ENCODE assay signal across 21 cellular contexts in the genomic region with DNA sequence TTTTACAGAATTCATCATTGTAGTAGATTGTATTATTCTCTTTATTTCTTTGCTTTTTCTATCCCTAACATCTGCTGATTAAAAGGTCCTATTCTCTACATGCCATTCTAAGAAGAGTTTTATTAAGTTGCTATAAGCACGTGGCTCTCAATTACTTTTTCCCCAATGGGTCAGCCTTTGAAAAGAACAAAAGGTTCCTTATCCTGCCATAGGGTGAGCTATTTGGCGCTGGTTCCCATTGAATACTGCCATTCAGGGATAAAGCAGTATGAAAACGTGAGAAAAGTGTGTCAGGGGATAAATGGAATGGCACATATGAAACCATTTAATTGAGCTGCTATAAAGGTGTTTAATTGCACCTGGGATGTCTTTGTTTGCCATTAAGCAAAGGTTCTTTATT.
DNase-seq lines count a peak whose midpoint lies in the region; ATAC-seq and TF ChIP-seq lines count a peak whose summit lies in the region.
"Had no signal": no experiment of that assay in that cellular context is flagged by ENCODE, and none has a peak within 500 bp of the region (broad histone marks: within the 10 kb centered on the region; RNA-seq: fewer than 3 reads in every experiment).

No MANE protein-coding gene starts in this region.

- H3K4me1 Mint-ChIP-seq in CD4-positive, CD25-positive, alpha-beta regulatory T cell, result peaks cover 18 to 29% (median 23%) of the 10 kb centered on the region in 4 donors
- H3K4me1 Mint-ChIP-seq in T-helper 17 cell, result peaks cover 17% of the 10 kb centered on the region
- H3K4me1 Mint-ChIP-seq in stimulated activated naive B cell treated with anti-CD40 and anti-IgM and Interleukin-4, amounts not matched to agents 10 μg/mL and 1 μg/mL and 100 μg/mL, for 72 hours, result peaks cover 3 to 5% of the 10 kb centered on the region in 2 donors

- H3K27me3 ChIP-seq in CD4-positive, CD25-positive, alpha-beta regulatory T cell (ENCODE audit: control insufficient read depth, insufficient read depth, low read length), result no peaks in the 10 kb centered on the region
- H3K27me3 ChIP-seq in foreskin keratinocyte, result no peaks in the 10 kb centered on the region
- H3K27me3 ChIP-seq in effector memory CD4-positive, alpha-beta T cell (replicated peaks; ENCODE audit: control insufficient read depth, insufficient read depth, low read length, poor library complexity, severe bottlenecking), result no peaks in the 10 kb centered on the region
- H3K27me3 ChIP-seq: cardiac muscle cell, uterus had no signal

- peaks cover 26% of the 10 kb centered on the region for H3K4me1 ChIP-seq in CD4-positive, CD25-positive, alpha-beta regulatory T cell (ENCODE audit: control insufficient read depth, insufficient read depth, low read length, poor library complexity, severe bottlenecking)
- no peaks in the 10 kb centered on the region for H3K4me1 ChIP-seq in foreskin keratinocyte
- peaks cover 22% of the 10 kb centered on the region for H3K4me1 ChIP-seq in effector memory CD4-positive, alpha-beta T cell (ENCODE audit: control insufficient read depth, insufficient read depth, low read length, poor library complexity, severe bottlenecking)
- H3K4me1 ChIP-seq: uterus had no signal

- peaks cover 8% of the 10 kb centered on the region for H3K36me3 Mint-ChIP-seq in CD4-positive, CD25-positive, alpha-beta regulatory T cell
- H3K36me3 Mint-ChIP-seq in T-helper 17 cell (ENCODE audit: low read depth), result peaks cover 6% of the 10 kb centered on the region
- peaks cover 0 to 4% of the 10 kb centered on the region in 2 donors for H3K36me3 Mint-ChIP-seq in stimulated activated naive B cell treated with anti-CD40 and anti-IgM and Interleukin-4, amounts not matched to agents 10 μg/mL and 1 μg/mL and 100 μg/mL, for 72 hours

- H3K9me3 Mint-ChIP-seq in CD4-positive, CD25-positive, alpha-beta regulatory T cell, result no peaks in the 10 kb centered on the region
- H3K9me3 Mint-ChIP-seq in stimulated activated naive B cell treated with anti-CD40 and anti-IgM and Interleukin-4, amounts not matched to agents 10 μg/mL and 1 μg/mL and 100 μg/mL, for 72 hours, result no peaks in the 10 kb centered on the region
- H3K9me3 Mint-ChIP-seq: activated T-cell treated with anti-CD3 and anti-CD28 coated beads, Interleukin-2, amount 50 U/mL, for 24 hours had no signal

- ATAC-seq in CD4-positive, CD25-positive, alpha-beta regulatory T cell (ENCODE audit: low read depth in 2 of 2), result no peak
- ATAC-seq in T-helper 17 cell (no peak), foreskin keratinocyte (no peak), GM19397 (IDR thresholded peaks at IDR 0.05; ENCODE audit: unreplicated experiment) (no peak)
- ATAC-seq in stimulated activated naive B cell treated with anti-CD40 and anti-IgM and Interleukin-4, amounts not matched to agents 10 μg/mL and 1 μg/mL and 100 μg/mL, for 72 hours (replicated peaks), result no peak
- ATAC-seq: HCT116 had no signal

- H3K27me3 Mint-ChIP-seq in CD4-positive, CD25-positive, alpha-beta regulatory T cell, result no peaks in the 10 kb centered on the region
- H3K27me3 Mint-ChIP-seq in T-helper 17 cell, result no peaks in the 10 kb centered on the region
- no peaks in the 10 kb centered on the region for H3K27me3 Mint-ChIP-seq in stimulated activated naive B cell treated with anti-CD40 and anti-IgM and Interleukin-4, amounts not matched to agents 10 μg/mL and 1 μg/mL and 100 μg/mL, for 72 hours
- H3K27me3 Mint-ChIP-seq: activated T-cell treated with anti-CD3 and anti-CD28 coated beads, Interleukin-2, amount 50 U/mL, for 24 hours had no signal

- no peak overlapping the region for H3K4me3 ChIP-seq in CD4-positive, CD25-positive, alpha-beta regulatory T cell (ENCODE audit: low read depth, low read length)
- H3K4me3 ChIP-seq in GM12865 (ENCODE audit: low read depth, low read length), result peak overlapping the region; percentile 39; the same call in 1 of the 2 replicates
- H3K4me3 ChIP-seq in effector memory CD4-positive, alpha-beta T cell (ENCODE audit: insufficient read depth, low read depth, low read length, poor library complexity, severe bottlenecking), result no peak overlapping the region
- H3K4me3 ChIP-seq: cardiac muscle cell, lung, uterus had no signal

- H3K27ac ChIP-seq in CD4-positive, CD25-positive, alpha-beta regulatory T cell (ENCODE audit: insufficient read depth, low read length, poor library complexity, severe bottlenecking), result peak overlapping the region; percentile 29
- peak overlapping the region; percentile 75 for H3K27ac ChIP-seq in foreskin keratinocyte
- H3K27ac ChIP-seq in effector memory CD4-positive, alpha-beta T cell (ENCODE audit: insufficient read depth, low read length, poor library complexity, severe bottlenecking), result no peak overlapping the region
- H3K27ac ChIP-seq: cardiac muscle cell, RWPE1, uterus had no signal

- peaks cover 13% of the 10 kb centered on the region for H3K36me3 ChIP-seq in CD4-positive, CD25-positive, alpha-beta regulatory T cell (ENCODE audit: control insufficient read depth, insufficient read depth, low read length)
- no peaks in the 10 kb centered on the region for H3K36me3 ChIP-seq in effector memory CD4-positive, alpha-beta T cell (ENCODE audit: control insufficient read depth, insufficient read depth, low read length)
- H3K36me3 ChIP-seq: cardiac muscle cell, uterus had no signal

- TF ChIP-seq CTCF in GM12865 (IDR thresholded peaks at IDR 0.05; ENCODE audit: insufficient read depth, low read depth, low read length, missing control alignments) (no peak), foreskin keratinocyte (conservative IDR thresholded peaks at IDR 0.05) (no peak)

- peak overlapping the region in 1 of 3 donors; percentile 38 for H3K27ac Mint-ChIP-seq in CD4-positive, CD25-positive, alpha-beta regulatory T cell
- peak overlapping the region; percentile 92 for H3K27ac Mint-ChIP-seq in T-helper 17 cell
- H3K27ac Mint-ChIP-seq in stimulated activated naive B cell treated with anti-CD40 and anti-IgM and Interleukin-4, amounts not matched to agents 10 μg/mL and 1 μg/mL and 100 μg/mL, for 72 hours, result no peak overlapping the region

- DNase-seq in CD4-positive, CD25-positive, alpha-beta regulatory T cell, result no peak
- DNase-seq in GM12865 (ENCODE audit: low read depth) (no peak), T-helper 17 cell (no peak), foreskin keratinocyte (no peak), NCI-H2227 treated with DMSO at 0.1 percent for 48 hours (lab: John Stamatoyannopoulos, UW) (no peak)
- no peak for DNase-seq in stimulated activated naive B cell treated with anti-CD40 and anti-IgM and Interleukin-4, amounts not matched to agents 10 μg/mL and 1 μg/mL and 100 μg/mL, for 72 hours
- DNase-seq in effector memory CD4-positive, alpha-beta T cell, result no peak
- DNase-seq: activated CD4-positive, alpha-beta T cell treated with anti-CD3 and anti-CD28 coated beads, Interleukin-2, amount 50 U/mL, for 1 hour; activated T-cell treated with anti-CD3 and anti-CD28 coated beads, Interleukin-2, amount 50 U/mL, for 24 hours; EL; head of caudate nucleus; immature natural killer cell; NCI-H2107; NK-92 treated with Interleukin-12 subunit alpha and Interleukin-12 subunit beta, amount 100 ng/mL, for 24 hours; posterior cingulate gyrus; uterus had no signal

- no peaks in the 10 kb centered on the region for H3K9me3 ChIP-seq in CD4-positive, CD25-positive, alpha-beta regulatory T cell (ENCODE audit: control insufficient read depth in 2 of 2, low read length in 2 of 2)
- no peaks in the 10 kb centered on the region for H3K9me3 ChIP-seq in T-helper 17 cell (ENCODE audit: control insufficient read depth, low read length, poor library complexity, severe bottlenecking)
- H3K9me3 ChIP-seq in effector memory CD4-positive, alpha-beta T cell (ENCODE audit: control insufficient read depth, low read length), result no peaks in the 10 kb centered on the region
- H3K9me3 ChIP-seq: uterus had no signal

- H3K4me3 Mint-ChIP-seq in CD4-positive, CD25-positive, alpha-beta regulatory T cell, result peak overlapping the region in 1 of 4 donors; percentile 60
- H3K4me3 Mint-ChIP-seq in T-helper 17 cell, result peak overlapping the region; percentile 89
- no peak overlapping the region for H3K4me3 Mint-ChIP-seq in stimulated activated naive B cell treated with anti-CD40 and anti-IgM and Interleukin-4, amounts not matched to agents 10 μg/mL and 1 μg/mL and 100 μg/mL, for 72 hours
- H3K4me3 Mint-ChIP-seq: activated T-cell treated with anti-CD3 and anti-CD28 coated beads, Interleukin-2, amount 50 U/mL, for 24 hours had no signal
